ENCODE assay signal across 1 cellular context in the genomic region with DNA sequence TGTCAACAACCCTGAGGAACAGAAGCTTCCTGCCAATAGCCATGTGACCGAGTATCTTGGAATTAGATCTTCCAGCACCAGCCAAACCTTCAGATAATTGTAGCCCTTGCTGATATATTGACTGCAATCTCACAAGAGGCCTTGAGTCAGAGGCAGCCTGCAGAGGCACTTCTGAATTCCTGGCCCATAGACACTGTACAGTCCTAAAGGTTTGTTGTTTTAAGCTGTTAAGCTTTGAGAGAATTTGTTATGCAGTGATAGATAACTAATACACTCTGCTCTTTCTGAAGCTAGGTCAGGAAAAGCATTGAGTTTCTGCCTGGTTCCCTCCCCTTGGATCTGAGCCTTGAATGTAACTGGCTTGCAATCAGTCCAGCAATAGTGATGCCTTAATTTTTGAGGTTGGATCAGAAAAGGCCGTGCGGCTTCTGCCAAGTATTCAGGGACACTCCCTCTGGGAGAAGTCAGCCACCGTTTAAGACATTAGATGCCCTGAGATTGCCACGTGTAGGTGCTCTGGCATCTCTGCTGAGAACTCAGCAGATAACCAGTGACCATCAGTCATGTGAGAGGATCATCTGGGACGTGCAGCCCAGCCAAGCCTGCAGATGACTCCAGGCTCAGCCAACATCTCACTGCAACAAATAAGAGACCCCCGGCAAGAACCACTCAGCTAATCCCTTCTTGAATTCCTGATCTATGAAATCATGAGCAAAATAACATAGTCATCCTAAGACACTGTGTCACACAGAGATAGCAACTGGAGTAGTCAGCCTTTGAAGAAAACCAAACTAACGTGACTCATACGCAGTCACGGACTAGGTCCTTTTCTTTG.
TF ChIP-seq lines count a peak whose summit lies in the region.

No MANE protein-coding gene starts in this region.

TF ChIP-seq in K562, 482 proteins besides CTCF, POLR2A, EP300 and RAD21 (continued from another document and continues in another):
- TF ChIP-seq, protein P1, sequence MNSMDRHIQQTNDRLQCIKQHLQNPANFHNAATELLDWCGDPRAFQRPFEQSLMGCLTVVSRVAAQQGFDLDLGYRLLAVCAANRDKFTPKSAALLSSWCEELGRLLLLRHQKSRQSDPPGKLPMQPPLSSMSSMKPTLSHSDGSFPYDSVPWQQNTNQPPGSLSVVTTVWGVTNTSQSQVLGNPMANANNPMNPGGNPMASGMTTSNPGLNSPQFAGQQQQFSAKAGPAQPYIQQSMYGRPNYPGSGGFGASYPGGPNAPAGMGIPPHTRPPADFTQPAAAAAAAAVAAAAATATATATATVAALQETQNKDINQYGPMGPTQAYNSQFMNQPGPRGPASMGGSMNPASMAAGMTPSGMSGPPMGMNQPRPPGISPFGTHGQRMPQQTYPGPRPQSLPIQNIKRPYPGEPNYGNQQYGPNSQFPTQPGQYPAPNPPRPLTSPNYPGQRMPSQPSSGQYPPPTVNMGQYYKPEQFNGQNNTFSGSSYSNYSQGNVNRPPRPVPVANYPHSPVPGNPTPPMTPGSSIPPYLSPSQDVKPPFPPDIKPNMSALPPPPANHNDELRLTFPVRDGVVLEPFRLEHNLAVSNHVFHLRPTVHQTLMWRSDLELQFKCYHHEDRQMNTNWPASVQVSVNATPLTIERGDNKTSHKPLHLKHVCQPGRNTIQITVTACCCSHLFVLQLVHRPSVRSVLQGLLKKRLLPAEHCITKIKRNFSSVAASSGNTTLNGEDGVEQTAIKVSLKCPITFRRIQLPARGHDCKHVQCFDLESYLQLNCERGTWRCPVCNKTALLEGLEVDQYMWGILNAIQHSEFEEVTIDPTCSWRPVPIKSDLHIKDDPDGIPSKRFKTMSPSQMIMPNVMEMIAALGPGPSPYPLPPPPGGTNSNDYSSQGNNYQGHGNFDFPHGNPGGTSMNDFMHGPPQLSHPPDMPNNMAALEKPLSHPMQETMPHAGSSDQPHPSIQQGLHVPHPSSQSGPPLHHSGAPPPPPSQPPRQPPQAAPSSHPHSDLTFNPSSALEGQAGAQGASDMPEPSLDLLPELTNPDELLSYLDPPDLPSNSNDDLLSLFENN (IDR thresholded peaks at IDR 0.05; ENCODE audit: low read depth in 2 of 2, low read length in 2 of 2), result peak in 1 of 2 experiments; percentile 59; a peak in 1 of 4 replicates
- TF ChIP-seq KDM4B (IDR thresholded peaks at IDR 0.05; ENCODE audit: borderline replicate concordance in 2 of 2, low read depth in 1 of 2), result no peak
- TF ChIP-seq, protein P2, sequence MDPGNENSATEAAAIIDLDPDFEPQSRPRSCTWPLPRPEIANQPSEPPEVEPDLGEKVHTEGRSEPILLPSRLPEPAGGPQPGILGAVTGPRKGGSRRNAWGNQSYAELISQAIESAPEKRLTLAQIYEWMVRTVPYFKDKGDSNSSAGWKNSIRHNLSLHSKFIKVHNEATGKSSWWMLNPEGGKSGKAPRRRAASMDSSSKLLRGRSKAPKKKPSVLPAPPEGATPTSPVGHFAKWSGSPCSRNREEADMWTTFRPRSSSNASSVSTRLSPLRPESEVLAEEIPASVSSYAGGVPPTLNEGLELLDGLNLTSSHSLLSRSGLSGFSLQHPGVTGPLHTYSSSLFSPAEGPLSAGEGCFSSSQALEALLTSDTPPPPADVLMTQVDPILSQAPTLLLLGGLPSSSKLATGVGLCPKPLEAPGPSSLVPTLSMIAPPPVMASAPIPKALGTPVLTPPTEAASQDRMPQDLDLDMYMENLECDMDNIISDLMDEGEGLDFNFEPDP (CRISPR knock-in tag; IDR thresholded peaks at IDR 0.05), result no peak
- TF ChIP-seq FIP1L1 (IDR thresholded peaks at IDR 0.05; ENCODE audit: low read depth, low read length, poor library complexity, severe bottlenecking), result no peak
- peak in 1 of 2 experiments; percentile 1; a peak in 1 of 3 replicates for TF ChIP-seq CBX3 (IDR thresholded peaks at IDR 0.05; ENCODE audit: borderline replicate concordance in 1 of 2, low read length in 2 of 2)
- TF ChIP-seq MEIS2 (IDR thresholded peaks at IDR 0.05; ENCODE audit: partially characterized antibody), result peak; percentile 58
- peak; percentile 95 for TF ChIP-seq ARID1B (IDR thresholded peaks at IDR 0.05)
- TF ChIP-seq TEAD1 (CRISPR knock-in tag; IDR thresholded peaks at IDR 0.05), result peak; percentile 48 to 87; a peak in 2 of 4 replicates
- peak; percentile 74 for TF ChIP-seq SMARCA5 (IDR thresholded peaks at IDR 0.05)
- TF ChIP-seq MAFG (tag; conservative IDR thresholded peaks at IDR 0.05), result peak; percentile 97
- no peak for TF ChIP-seq POU5F1 (IDR thresholded peaks at IDR 0.05; ENCODE audit: borderline replicate concordance, low read depth, low read length, partially characterized antibody)
- TF ChIP-seq, protein P3, sequence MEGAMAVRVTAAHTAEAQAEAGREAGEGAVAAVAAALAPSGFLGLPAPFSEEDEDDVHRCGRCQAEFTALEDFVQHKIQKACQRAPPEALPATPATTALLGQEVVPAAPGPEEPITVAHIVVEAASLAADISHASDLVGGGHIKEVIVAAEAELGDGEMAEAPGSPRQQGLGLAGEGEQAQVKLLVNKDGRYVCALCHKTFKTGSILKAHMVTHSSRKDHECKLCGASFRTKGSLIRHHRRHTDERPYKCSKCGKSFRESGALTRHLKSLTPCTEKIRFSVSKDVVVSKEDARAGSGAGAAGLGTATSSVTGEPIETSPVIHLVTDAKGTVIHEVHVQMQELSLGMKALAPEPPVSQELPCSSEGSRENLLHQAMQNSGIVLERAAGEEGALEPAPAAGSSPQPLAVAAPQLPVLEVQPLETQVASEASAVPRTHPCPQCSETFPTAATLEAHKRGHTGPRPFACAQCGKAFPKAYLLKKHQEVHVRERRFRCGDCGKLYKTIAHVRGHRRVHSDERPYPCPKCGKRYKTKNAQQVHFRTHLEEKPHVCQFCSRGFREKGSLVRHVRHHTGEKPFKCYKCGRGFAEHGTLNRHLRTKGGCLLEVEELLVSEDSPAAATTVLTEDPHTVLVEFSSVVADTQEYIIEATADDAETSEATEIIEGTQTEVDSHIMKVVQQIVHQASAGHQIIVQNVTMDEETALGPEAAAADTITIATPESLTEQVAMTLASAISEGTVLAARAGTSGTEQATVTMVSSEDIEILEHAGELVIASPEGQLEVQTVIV (CRISPR knock-in tag; IDR thresholded peaks at IDR 0.05; ENCODE audit: borderline replicate concordance), result no peak
- TF ChIP-seq, protein P4, sequence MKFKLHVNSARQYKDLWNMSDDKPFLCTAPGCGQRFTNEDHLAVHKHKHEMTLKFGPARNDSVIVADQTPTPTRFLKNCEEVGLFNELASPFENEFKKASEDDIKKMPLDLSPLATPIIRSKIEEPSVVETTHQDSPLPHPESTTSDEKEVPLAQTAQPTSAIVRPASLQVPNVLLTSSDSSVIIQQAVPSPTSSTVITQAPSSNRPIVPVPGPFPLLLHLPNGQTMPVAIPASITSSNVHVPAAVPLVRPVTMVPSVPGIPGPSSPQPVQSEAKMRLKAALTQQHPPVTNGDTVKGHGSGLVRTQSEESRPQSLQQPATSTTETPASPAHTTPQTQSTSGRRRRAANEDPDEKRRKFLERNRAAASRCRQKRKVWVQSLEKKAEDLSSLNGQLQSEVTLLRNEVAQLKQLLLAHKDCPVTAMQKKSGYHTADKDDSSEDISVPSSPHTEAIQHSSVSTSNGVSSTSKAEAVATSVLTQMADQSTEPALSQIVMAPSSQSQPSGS (CRISPR knock-in tag; IDR thresholded peaks at IDR 0.05), result no peak
- TF ChIP-seq CREM (IDR thresholded peaks at IDR 0.05; ENCODE audit: low read depth), result peak; percentile 71
- peak; percentile 42; the same call in 1 of the 2 replicates for TF ChIP-seq CREB1 (IDR thresholded peaks at IDR 0.05)
- TF ChIP-seq CREB1 (CRISPR knock-in tag; IDR thresholded peaks at IDR 0.05), result no peak
- no peak for TF ChIP-seq ZNF644 (tag; IDR thresholded peaks at IDR 0.05; ENCODE audit: low read depth)
- TF ChIP-seq KAT7 (CRISPR knock-in tag; IDR thresholded peaks at IDR 0.05; ENCODE audit: borderline replicate concordance), result no peak
- peak; percentile 80 to 86 for TF ChIP-seq TRIM24 (IDR thresholded peaks at IDR 0.05)
- TF ChIP-seq MTA2 (IDR thresholded peaks at IDR 0.05; ENCODE audit: low read depth), result peak; percentile 71
- TF ChIP-seq NBN (IDR thresholded peaks at IDR 0.05; ENCODE audit: low read depth), result peak; percentile 49; the same call in 1 of the 2 replicates
- TF ChIP-seq TEAD4 (IDR thresholded peaks at IDR 0.05; ENCODE audit: low read length), result peak; percentile 93
- TF ChIP-seq TEAD4 (CRISPR knock-in tag; IDR thresholded peaks at IDR 0.05; ENCODE audit: borderline replicate concordance), result no peak
- TF ChIP-seq, protein P5, sequence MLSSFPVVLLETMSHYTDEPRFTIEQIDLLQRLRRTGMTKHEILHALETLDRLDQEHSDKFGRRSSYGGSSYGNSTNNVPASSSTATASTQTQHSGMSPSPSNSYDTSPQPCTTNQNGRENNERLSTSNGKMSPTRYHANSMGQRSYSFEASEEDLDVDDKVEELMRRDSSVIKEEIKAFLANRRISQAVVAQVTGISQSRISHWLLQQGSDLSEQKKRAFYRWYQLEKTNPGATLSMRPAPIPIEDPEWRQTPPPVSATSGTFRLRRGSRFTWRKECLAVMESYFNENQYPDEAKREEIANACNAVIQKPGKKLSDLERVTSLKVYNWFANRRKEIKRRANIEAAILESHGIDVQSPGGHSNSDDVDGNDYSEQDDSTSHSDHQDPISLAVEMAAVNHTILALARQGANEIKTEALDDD (IDR thresholded peaks at IDR 0.05), result peak; percentile 88
- peak; percentile 95 for TF ChIP-seq JUND (IDR thresholded peaks at IDR 0.05; ENCODE audit: borderline replicate concordance, low read depth, low read length)
- TF ChIP-seq JUND (tag; IDR thresholded peaks at IDR 0.05; ENCODE audit: borderline replicate concordance, low read depth, low read length), result peak; percentile 97; the same call in 2 of the 3 replicates
- TF ChIP-seq POLR2B (IDR thresholded peaks at IDR 0.05; ENCODE audit: low read depth, partially characterized antibody), result no peak
- no peak for TF ChIP-seq ZNF217 (CRISPR knock-in tag; IDR thresholded peaks at IDR 0.05)
- TF ChIP-seq THRAP3 (IDR thresholded peaks at IDR 0.05; ENCODE audit: borderline replicate concordance), result no peak
- TF ChIP-seq POLR3A (IDR thresholded peaks at IDR 0.05; ENCODE audit: borderline replicate concordance, extremely low read depth, insufficient read depth, insufficient read length), result no peak
- TF ChIP-seq ZNF436 (CRISPR knock-in tag; IDR thresholded peaks at IDR 0.05), result no peak
- TF ChIP-seq RAD51 (IDR thresholded peaks at IDR 0.05; ENCODE audit: borderline replicate concordance, low read depth), result no peak; the same call in 1 of the 2 replicates
- 0 out of 2 replicates have a peak, but pooled peaks have one; percentile 48 for TF ChIP-seq GATAD2B (IDR thresholded peaks at IDR 0.05; ENCODE audit: borderline replicate concordance)
- TF ChIP-seq MCM2 (IDR thresholded peaks at IDR 0.05; ENCODE audit: low read depth), result no peak
- TF ChIP-seq, protein P6, sequence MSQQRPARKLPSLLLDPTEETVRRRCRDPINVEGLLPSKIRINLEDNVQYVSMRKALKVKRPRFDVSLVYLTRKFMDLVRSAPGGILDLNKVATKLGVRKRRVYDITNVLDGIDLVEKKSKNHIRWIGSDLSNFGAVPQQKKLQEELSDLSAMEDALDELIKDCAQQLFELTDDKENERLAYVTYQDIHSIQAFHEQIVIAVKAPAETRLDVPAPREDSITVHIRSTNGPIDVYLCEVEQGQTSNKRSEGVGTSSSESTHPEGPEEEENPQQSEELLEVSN (IDR thresholded peaks at IDR 0.05; ENCODE audit: borderline replicate concordance in 1 of 2, extremely low read depth in 1 of 2, insufficient read depth in 1 of 2, insufficient read length in 1 of 2, low read depth in 1 of 2, low read length in 1 of 2, poor library complexity in 1 of 2, severe bottlenecking in 1 of 2), result peak in 1 of 2 experiments; percentile 43
- peak; percentile 63 for TF ChIP-seq SOX6 (IDR thresholded peaks at IDR 0.05)
- TF ChIP-seq CBFA2T3 (IDR thresholded peaks at IDR 0.05), result peak; percentile 89
- TF ChIP-seq, protein P7, sequence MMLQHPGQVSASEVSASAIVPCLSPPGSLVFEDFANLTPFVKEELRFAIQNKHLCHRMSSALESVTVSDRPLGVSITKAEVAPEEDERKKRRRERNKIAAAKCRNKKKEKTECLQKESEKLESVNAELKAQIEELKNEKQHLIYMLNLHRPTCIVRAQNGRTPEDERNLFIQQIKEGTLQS (IDR thresholded peaks at IDR 0.05), result peak; percentile 98
- TF ChIP-seq, protein P7 (CRISPR knock-in tag; conservative IDR thresholded peaks at IDR 0.05), result peak; percentile 98
- TF ChIP-seq BRD9 (IDR thresholded peaks at IDR 0.05; ENCODE audit: low read depth, partially characterized antibody), result peak; percentile 23
- TF ChIP-seq, protein P8, sequence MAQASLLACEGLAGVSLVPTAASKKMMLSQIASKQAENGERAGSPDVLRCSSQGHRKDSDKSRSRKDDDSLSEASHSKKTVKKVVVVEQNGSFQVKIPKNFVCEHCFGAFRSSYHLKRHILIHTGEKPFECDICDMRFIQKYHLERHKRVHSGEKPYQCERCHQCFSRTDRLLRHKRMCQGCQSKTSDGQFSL (CRISPR knock-in tag; IDR thresholded peaks at IDR 0.05), result no peak
- TF ChIP-seq, protein P8 (tag; IDR thresholded peaks at IDR 0.05), result no peak
- no peak for TF ChIP-seq PRPF4 (IDR thresholded peaks at IDR 0.05; ENCODE audit: insufficient read depth, low read depth, low read length, poor library complexity, severe bottlenecking)
- peak; percentile 19 for TF ChIP-seq TAF1 (IDR thresholded peaks at IDR 0.05; ENCODE audit: control insufficient read depth, extremely low read depth, insufficient read depth, low read length, severe bottlenecking)
- peak; percentile 9; the same call in 1 of the 2 replicates for TF ChIP-seq ZNF584 (CRISPR knock-in tag; IDR thresholded peaks at IDR 0.05; ENCODE audit: low read depth)
- no peak for TF ChIP-seq NR2C2 (CRISPR knock-in tag; IDR thresholded peaks at IDR 0.05)
- no peak for TF ChIP-seq NR2C2 (tag; IDR thresholded peaks at IDR 0.05)
- TF ChIP-seq JUN (IDR thresholded peaks at IDR 0.05; ENCODE audit: borderline replicate concordance, low read depth, low read length), result peak; percentile 92
- TF ChIP-seq JUN (CRISPR knock-in tag; IDR thresholded peaks at IDR 0.05; ENCODE audit: borderline replicate concordance), result no peak
- no peak for TF ChIP-seq ZNF408 (CRISPR knock-in tag; IDR thresholded peaks at IDR 0.05; ENCODE audit: low read depth)
- TF ChIP-seq, protein P9, sequence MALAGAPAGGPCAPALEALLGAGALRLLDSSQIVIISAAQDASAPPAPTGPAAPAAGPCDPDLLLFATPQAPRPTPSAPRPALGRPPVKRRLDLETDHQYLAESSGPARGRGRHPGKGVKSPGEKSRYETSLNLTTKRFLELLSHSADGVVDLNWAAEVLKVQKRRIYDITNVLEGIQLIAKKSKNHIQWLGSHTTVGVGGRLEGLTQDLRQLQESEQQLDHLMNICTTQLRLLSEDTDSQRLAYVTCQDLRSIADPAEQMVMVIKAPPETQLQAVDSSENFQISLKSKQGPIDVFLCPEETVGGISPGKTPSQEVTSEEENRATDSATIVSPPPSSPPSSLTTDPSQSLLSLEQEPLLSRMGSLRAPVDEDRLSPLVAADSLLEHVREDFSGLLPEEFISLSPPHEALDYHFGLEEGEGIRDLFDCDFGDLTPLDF (CRISPR knock-in tag; IDR thresholded peaks at IDR 0.05), result no peak
- peak; percentile 55 for TF ChIP-seq EP400 (IDR thresholded peaks at IDR 0.05)
- peak; percentile 95 for TF ChIP-seq SMARCA4 (IDR thresholded peaks at IDR 0.05)
- peak; percentile 80 for TF ChIP-seq DACH1 (IDR thresholded peaks at IDR 0.05; ENCODE audit: partially characterized antibody)
- TF ChIP-seq BHLHE40 (IDR thresholded peaks at IDR 0.05; ENCODE audit: low read length), result peak; percentile 86
